Comparison of ENCODE assay signal across 8 cellular contexts in the genomic region with DNA sequence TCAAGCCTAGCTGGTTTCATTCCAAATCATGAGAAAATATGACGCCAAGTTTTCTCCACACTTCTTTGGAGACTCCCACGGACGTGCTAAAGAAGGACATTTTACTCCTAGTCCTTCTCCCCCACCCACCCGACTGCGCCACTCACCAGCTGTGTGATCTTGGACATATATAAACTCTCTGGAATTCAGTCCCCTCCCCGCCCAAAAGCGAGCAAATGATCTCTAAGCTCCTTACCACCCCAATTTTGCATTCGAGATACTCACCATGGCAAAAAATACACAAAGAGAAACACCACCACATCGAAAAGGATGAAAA.
DNase-seq lines count a peak whose midpoint lies in the region; ATAC-seq and TF ChIP-seq lines count a peak whose summit lies in the region.

No MANE protein-coding gene starts in this region.

- TF ChIP-seq CTCF in fibroblast of mammary gland (conservative IDR thresholded peaks at IDR 0.05; ENCODE audit: control insufficient read depth, insufficient read depth, low read depth, low read length): no peak

- peaks cover 2% of the 10 kb centered on the region for H3K9me3 ChIP-seq in neuron (ENCODE audit: low read length)

- H3K4me1 ChIP-seq in neuron (ENCODE audit: insufficient read depth, low read length): peaks cover 3% of the 10 kb centered on the region

- no peaks in the 10 kb centered on the region for H3K36me3 ChIP-seq in neuron (ENCODE audit: insufficient read depth, low read length)

- H3K4me3 ChIP-seq in fibroblast of mammary gland (ENCODE audit: control insufficient read depth, low read depth, low read length) (peak overlapping the region; percentile 97), neuron (ENCODE audit: low read length) (peak overlapping the region; percentile 68)

- ATAC-seq in GM19025 (IDR thresholded peaks at IDR 0.05; ENCODE audit: low read depth, unreplicated experiment) (peak; percentile 3), HG03097 (IDR thresholded peaks at IDR 0.05; ENCODE audit: low FRiP score, unreplicated experiment) (peak; percentile 13), HG03565 (IDR thresholded peaks at IDR 0.05; ENCODE audit: unreplicated experiment) (no peak)

- peak; percentile 3 to 15 for DNase-seq in activated CD4-positive, alpha-beta T cell treated with anti-CD3 and anti-CD28 coated beads, Interleukin-2, amount 50 U/mL, for 4 hours
- peak; percentile 59 for DNase-seq in fibroblast of mammary gland (ENCODE audit: low read depth)
- DNase-seq in SHP77 (lab: John Stamatoyannopoulos, UW): no peak
- DNase-seq in hypothalamus (lab: John Stamatoyannopoulos, UW): no peak

- H3K27me3 ChIP-seq in neuron (ENCODE audit: insufficient read depth, low read length): no peaks in the 10 kb centered on the region

- H2AFZ ChIP-seq in neuron (ENCODE audit: low read depth, low read length): peak overlapping the region; percentile 40

Comparison
In these comparisons a context has a peak if more than half of its experiments do, and no peak if none do; other contexts are left out.
1. DNase-seq: peak in activated CD4-positive, alpha-beta T cell treated with anti-CD3 and anti-CD28 coated beads, Interleukin-2, amount 50 U/mL, for 4 hours (2 of 2) and fibroblast of mammary gland (single experiment); none in SHP77 (0 of 2) and hypothalamus (0 of 51).